9 cellular contexts compared by ENCODE assay signal in the genomic region with DNA sequence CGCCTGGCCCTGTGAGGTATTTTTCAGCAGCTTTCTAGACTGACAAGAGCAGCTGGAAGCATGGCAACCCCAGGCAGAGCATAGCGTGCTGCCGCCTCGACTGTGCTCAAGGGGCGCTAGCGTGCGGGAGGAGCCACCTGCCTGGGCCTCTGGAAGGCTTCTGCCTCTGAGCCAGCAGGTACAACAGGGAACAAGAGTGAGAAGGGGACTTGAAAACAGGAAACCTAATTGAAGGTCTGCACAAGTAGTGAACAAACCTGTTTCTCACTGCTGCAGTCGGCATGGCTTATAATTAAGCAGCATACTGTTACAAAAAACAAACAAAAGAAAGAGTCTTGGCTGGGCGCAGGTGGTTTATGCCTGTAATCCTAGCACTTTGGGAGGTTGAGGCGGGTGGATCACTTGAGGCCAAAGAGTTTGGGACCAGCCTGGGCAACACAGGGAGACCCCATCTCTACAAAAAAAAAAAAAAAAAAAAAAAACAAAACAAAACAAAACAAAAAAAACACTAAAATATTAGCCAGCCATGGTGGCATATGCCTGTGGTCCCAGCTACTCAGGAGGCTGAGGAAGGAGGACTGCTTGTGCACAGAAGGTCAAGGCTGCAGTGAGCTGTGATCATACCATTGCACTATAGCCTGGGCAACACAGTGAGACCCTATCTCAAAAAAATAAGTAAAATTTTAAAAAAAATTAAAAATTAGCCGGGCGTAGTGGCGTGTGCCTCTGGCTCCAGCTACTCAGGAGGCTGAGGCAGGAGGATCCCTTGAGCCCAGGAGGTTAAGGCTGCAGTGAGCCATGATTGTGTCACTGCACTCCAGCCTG. TPM values are rescaled to one million over a fixed set of nuclear protein-coding genes. Genes with fewer than 3 reads are reported as not detected.
DNase-seq lines count a peak whose midpoint lies in the region; ATAC-seq and TF ChIP-seq lines count a peak whose summit lies in the region.
"Had no signal": no experiment of that assay in that cellular context is flagged by ENCODE, and none has a peak within 500 bp of the region (broad histone marks: within the 10 kb centered on the region; RNA-seq: fewer than 3 reads in every experiment).

No MANE protein-coding gene starts in this region.

- H3K27me3 ChIP-seq in KMS-11 (ENCODE audit: insufficient read depth, low read depth) (no peaks in the 10 kb centered on the region), SK-N-SH (ENCODE audit: insufficient read depth) (no peaks in the 10 kb centered on the region)

- TF ChIP-seq EP300 in SK-N-SH (IDR thresholded peaks at IDR 0.05; ENCODE audit: borderline replicate concordance in 1 of 2, low read depth in 1 of 2, low read length in 1 of 2) = no peak

- peak; percentile 28; the same call in 1 of the 2 replicates for TF ChIP-seq CTCF in KMS-11 (conservative IDR thresholded peaks at IDR 0.05; ENCODE audit: low read depth, low read length)
- TF ChIP-seq CTCF in SK-N-SH (IDR thresholded peaks at IDR 0.05) = peak; percentile 25; the same call in 1 of the 2 replicates
- TF ChIP-seq CTCF in GM20000 (IDR thresholded peaks at IDR 0.05; ENCODE audit: extremely low read depth, missing control alignments) = no peak

- in situ Hi-C loops in G401 (cut with HindIII; ENCODE audit: low sequenced_read_pairs) = no loop called here

- no peak for TF ChIP-seq RAD21 in SK-N-SH (IDR thresholded peaks at IDR 0.05; ENCODE audit: low read length)

- H3K27ac ChIP-seq in KMS-11 = no peak overlapping the region
- H3K27ac ChIP-seq in SK-N-SH (ENCODE audit: low read depth in 2 of 2, low read length in 1 of 2) = no peak overlapping the region

- H3K79me2 ChIP-seq in KMS-11 (ENCODE audit: insufficient read depth, low read depth) (no peaks in the 10 kb centered on the region), SK-N-SH (ENCODE audit: insufficient read depth) (no peaks in the 10 kb centered on the region)

- H3K4me3 ChIP-seq in KMS-11 (IDR thresholded peaks at IDR 0.05; ENCODE audit: insufficient read depth, low read depth, low read length) (no peak overlapping the region), SK-N-SH (ENCODE audit: low read depth in 2 of 2, low read length in 1 of 2) (no peak overlapping the region)

- CTCF ChIA-PET in SK-N-SH (lab: Yijun Ruan, JAX) = no interaction called here

- H3K9ac ChIP-seq in KMS-11 (no peak overlapping the region), SK-N-SH (no peak overlapping the region)

- 94% methylated on average over 13 of the region's 13 CpGs for WGBS in SK-N-SH (ENCODE audit: low lambda C conversion rate)

- peak; percentile 93 for ATAC-seq in left colon
- ATAC-seq in GM19452 (IDR thresholded peaks at IDR 0.05; ENCODE audit: unreplicated experiment) = no peak

- H2AFZ ChIP-seq in KMS-11 (ENCODE audit: low read depth) (no peak overlapping the region), SK-N-SH (ENCODE audit: low read depth) (no peak overlapping the region)

- H4K20me1 ChIP-seq in KMS-11 (ENCODE audit: insufficient read depth) (no peaks in the 10 kb centered on the region), SK-N-SH (ENCODE audit: insufficient read depth) (no peaks in the 10 kb centered on the region)

- H3K4me2 ChIP-seq in KMS-11 (no peak overlapping the region), SK-N-SH (no peak overlapping the region)

- no peaks in the 10 kb centered on the region for H3K9me3 ChIP-seq in SK-N-SH

- intact Hi-C loops in left colon (cut with DNase I, micrococcal nuclease) = no loop called here

- H3K9me2 ChIP-seq in SK-N-SH = no peaks in the 10 kb centered on the region

- H3K36me3 ChIP-seq in KMS-11 (ENCODE audit: insufficient read depth) (no peaks in the 10 kb centered on the region), SK-N-SH (replicated peaks in 1 of 2; ENCODE audit: control insufficient read depth in 1 of 2, insufficient read depth in 2 of 2, low read length in 1 of 2) (no peaks in the 10 kb centered on the region)

- H3K4me1 ChIP-seq in KMS-11 (ENCODE audit: low read depth, poor library complexity, severe bottlenecking) (peaks cover 16% of the 10 kb centered on the region), SK-N-SH (ENCODE audit: control insufficient read depth in 1 of 2, insufficient read depth in 2 of 2, low read depth in 1 of 2, low read length in 1 of 2) (peaks cover 0 to 9% of the 10 kb centered on the region in 2 experiments; a peak in 3 of 4 replicates)

- POLR2A ChIA-PET in SK-N-SH (lab: Yijun Ruan, JAX) = no interaction called here

- H3F3A ChIP-seq in SK-N-SH (replicated peaks; ENCODE audit: insufficient read depth) = no peaks in the 10 kb centered on the region

- DNase-seq in DMS53 treated with DMSO at 0.1 percent for 48 hours (lab: John Stamatoyannopoulos, UW; ENCODE audit: unreplicated experiment) (peak; percentile 97), SK-N-SH (no peak), left colon (peak; percentile 54 to 76), GM20000 (ENCODE audit: low spot score) (no peak), GF-D8 (lab: John Stamatoyannopoulos, UW) (no peak), G401 (ENCODE audit: low spot score) (no peak)
- DNase-seq: hypothalamus had no signal

TF ChIP-seq in SK-N-SH, 30 proteins besides CTCF, POLR2A, EP300 and RAD21 (continues in another document):
- TF ChIP-seq FOXJ3 (CRISPR knock-in tag; IDR thresholded peaks at IDR 0.05) (no peak), YY1 (IDR thresholded peaks at IDR 0.05; ENCODE audit: low read depth) (no peak), SIN3A (IDR thresholded peaks at IDR 0.05; ENCODE audit: borderline replicate concordance, low read depth, low read length) (no peak), GATA2 (CRISPR knock-in tag; IDR thresholded peaks at IDR 0.05) (no peak), NFIC (IDR thresholded peaks at IDR 0.05; ENCODE audit: borderline replicate concordance) (no peak), FOSL2 (IDR thresholded peaks at IDR 0.05; ENCODE audit: borderline replicate concordance, low read depth) (no peak), PBX3 (IDR thresholded peaks at IDR 0.05) (no peak), TCF12 (IDR thresholded peaks at IDR 0.05) (no peak), MEF2A (IDR thresholded peaks at IDR 0.05; ENCODE audit: borderline replicate concordance, low read depth) (no peak)
- TF ChIP-seq, protein P1, sequence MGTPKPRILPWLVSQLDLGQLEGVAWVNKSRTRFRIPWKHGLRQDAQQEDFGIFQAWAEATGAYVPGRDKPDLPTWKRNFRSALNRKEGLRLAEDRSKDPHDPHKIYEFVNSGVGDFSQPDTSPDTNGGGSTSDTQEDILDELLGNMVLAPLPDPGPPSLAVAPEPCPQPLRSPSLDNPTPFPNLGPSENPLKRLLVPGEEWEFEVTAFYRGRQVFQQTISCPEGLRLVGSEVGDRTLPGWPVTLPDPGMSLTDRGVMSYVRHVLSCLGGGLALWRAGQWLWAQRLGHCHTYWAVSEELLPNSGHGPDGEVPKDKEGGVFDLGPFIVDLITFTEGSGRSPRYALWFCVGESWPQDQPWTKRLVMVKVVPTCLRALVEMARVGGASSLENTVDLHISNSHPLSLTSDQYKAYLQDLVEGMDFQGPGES (IDR thresholded peaks at IDR 0.05; ENCODE audit: low read depth, low read length) = no peak
- TF ChIP-seq, protein P2, sequence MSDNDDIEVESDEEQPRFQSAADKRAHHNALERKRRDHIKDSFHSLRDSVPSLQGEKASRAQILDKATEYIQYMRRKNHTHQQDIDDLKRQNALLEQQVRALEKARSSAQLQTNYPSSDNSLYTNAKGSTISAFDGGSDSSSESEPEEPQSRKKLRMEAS (IDR thresholded peaks at IDR 0.05; ENCODE audit: low read depth) = no peak
- TF ChIP-seq, protein P3, sequence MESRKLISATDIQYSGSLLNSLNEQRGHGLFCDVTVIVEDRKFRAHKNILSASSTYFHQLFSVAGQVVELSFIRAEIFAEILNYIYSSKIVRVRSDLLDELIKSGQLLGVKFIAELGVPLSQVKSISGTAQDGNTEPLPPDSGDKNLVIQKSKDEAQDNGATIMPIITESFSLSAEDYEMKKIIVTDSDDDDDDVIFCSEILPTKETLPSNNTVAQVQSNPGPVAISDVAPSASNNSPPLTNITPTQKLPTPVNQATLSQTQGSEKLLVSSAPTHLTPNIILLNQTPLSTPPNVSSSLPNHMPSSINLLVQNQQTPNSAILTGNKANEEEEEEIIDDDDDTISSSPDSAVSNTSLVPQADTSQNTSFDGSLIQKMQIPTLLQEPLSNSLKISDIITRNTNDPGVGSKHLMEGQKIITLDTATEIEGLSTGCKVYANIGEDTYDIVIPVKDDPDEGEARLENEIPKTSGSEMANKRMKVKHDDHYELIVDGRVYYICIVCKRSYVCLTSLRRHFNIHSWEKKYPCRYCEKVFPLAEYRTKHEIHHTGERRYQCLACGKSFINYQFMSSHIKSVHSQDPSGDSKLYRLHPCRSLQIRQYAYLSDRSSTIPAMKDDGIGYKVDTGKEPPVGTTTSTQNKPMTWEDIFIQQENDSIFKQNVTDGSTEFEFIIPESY (IDR thresholded peaks at IDR 0.05; ENCODE audit: borderline replicate concordance, low read depth) = no peak
- TF ChIP-seq, protein P4, sequence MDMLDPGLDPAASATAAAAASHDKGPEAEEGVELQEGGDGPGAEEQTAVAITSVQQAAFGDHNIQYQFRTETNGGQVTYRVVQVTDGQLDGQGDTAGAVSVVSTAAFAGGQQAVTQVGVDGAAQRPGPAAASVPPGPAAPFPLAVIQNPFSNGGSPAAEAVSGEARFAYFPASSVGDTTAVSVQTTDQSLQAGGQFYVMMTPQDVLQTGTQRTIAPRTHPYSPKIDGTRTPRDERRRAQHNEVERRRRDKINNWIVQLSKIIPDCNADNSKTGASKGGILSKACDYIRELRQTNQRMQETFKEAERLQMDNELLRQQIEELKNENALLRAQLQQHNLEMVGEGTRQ (IDR thresholded peaks at IDR 0.05; ENCODE audit: borderline replicate concordance, low read depth, low read length) = no peak

RNA-seq across cellular contexts. Expression of gene GARRE1, which starts 12.6 kb away (rescaled TPM):
- 9.7 and 10.9 TPM in 2 replicates for polyA plus RNA-seq in SK-N-SH (2012; rRNA removed)
- polyA plus RNA-seq in SK-N-SH (2012; cell fraction: cytosol; rRNA removed) = 6.3 and 7.8 TPM in 2 replicates
- polyA plus RNA-seq in SK-N-SH (2012; cell fraction: nucleus; rRNA removed) = 13.0 and 15.5 TPM in 2 replicates
- 10 to 100 TPM; 19.6 to 22.0 TPM for total RNA-seq in left colon
- 15.9 and 18.5 TPM in 2 replicates for total RNA-seq in G401 (2014; rRNA removed; shearing (Covaris generic))

Comparison
In these comparisons a context has a peak if more than half of its experiments do, and no peak if none do; other contexts are left out.
1. DNase-seq: peak in DMS53 treated with DMSO at 0.1 percent for 48 hours (single experiment) and left colon (2 of 2); none in SK-N-SH (single experiment), GM20000 (single experiment), GF-D8 (single experiment) and G401 (single experiment).